In genomic region chr10:73589538-73590126, GRCh38 we compare ENCODE assay signal across 12 cellular contexts. TPM values are rescaled to one million over a fixed set of nuclear protein-coding genes. Genes with fewer than 3 reads are reported as not detected.
DNase-seq lines count a peak whose midpoint lies in the region; ATAC-seq and TF ChIP-seq lines count a peak whose summit lies in the region.
"Had no signal": no experiment of that assay in that cellular context is flagged by ENCODE, and none has a peak within 500 bp of the region (broad histone marks: within the 10 kb centered on the region; RNA-seq: fewer than 3 reads in every experiment).

No MANE protein-coding gene starts in this region.

- DNase-seq in HCEC 1CT (peak; percentile 50), astrocyte of the hippocampus (ENCODE audit: low read depth, low spot score) (peak; percentile 48), hypothalamus (lab: John Stamatoyannopoulos, UW) (peak in 32 of 51 donors; percentile 7 to 84 (median 50)), sciatic nerve (ENCODE audit: low spot score) (no peak), GM20000 (ENCODE audit: low spot score) (no peak), GM03348 (ENCODE audit: low spot score) (no peak), activated T-cell treated with anti-CD3 and anti-CD28 coated beads for 4 hours (no peak)
- no peak for DNase-seq in activated CD4-positive, CD25-positive, alpha-beta regulatory T cell treated with anti-CD3 and anti-CD28 coated beads, Interleukin-2, amount 50 U/mL, for 72 hours
- DNase-seq: activated naive CD4-positive, alpha-beta T cell treated with Interleukin-2 at 50 U/mL for 16 hours; GOT3; NCI-H526; pancreas had no signal

- TF ChIP-seq CTCF in GM20000 (IDR thresholded peaks at IDR 0.05; ENCODE audit: extremely low read depth, missing control alignments), result no peak

- ATAC-seq in sciatic nerve, result peak; percentile 18
- ATAC-seq: pancreas had no signal

- intact Hi-C loops in sciatic nerve (cut with DNase I), result no loop called here

RNA-seq across cellular contexts. Expression of gene USP54, which starts 1.5 kb away (rescaled TPM):
- total RNA-seq in sciatic nerve, result 66.6 TPM

RNA-seq across cellular contexts. Expression of gene MYOZ1, which starts 51.6 kb away (rescaled TPM):
- 1.1 TPM for total RNA-seq in sciatic nerve

Comparison
In these comparisons a context has a peak if more than half of its experiments do, and no peak if none do; other contexts are left out.
1. DNase-seq: peak in HCEC 1CT (single experiment), astrocyte of the hippocampus (single experiment) and hypothalamus (32 of 51); none in sciatic nerve (single experiment), GM20000 (single experiment), activated CD4-positive, CD25-positive, alpha-beta regulatory T cell treated with anti-CD3 and anti-CD28 coated beads, Interleukin-2, amount 50 U/mL, for 72 hours (single experiment), GM03348 (single experiment) and activated T-cell treated with anti-CD3 and anti-CD28 coated beads for 4 hours (single experiment).